Comparison of ENCODE assay signal across 1 cellular context in the genomic region with DNA sequence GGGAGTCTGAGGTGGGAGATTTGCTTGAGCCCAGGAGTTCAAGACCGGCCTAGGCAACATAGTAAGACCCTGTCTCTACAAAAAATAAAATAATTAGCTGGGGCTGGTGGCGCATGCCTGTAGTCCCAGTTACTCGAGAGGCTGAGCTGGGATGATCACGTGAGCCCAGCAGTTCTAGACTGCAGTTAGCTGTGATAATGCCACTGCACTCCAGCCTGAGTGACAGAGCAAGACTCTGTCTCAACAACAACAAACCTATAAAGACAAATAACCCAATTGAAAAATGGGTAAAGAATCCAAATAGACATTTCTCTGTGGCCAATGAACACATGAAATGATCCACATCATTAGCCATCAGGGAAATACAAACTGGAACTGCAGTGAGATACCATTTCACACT.
A peak's percentile ranks its signal among the peaks of the same experiment; 100 is the strongest.
TF ChIP-seq lines count a peak whose summit lies in the region.

No MANE protein-coding gene starts in this region.

TF ChIP-seq in K562, 482 proteins besides CTCF, POLR2A, EP300 and RAD21 (continued from another document and continues in another):
- peak; percentile 21; the same call in 1 of the 2 replicates for TF ChIP-seq LEF1 (IDR thresholded peaks at IDR 0.05)
- no peak for TF ChIP-seq XRCC4 (IDR thresholded peaks at IDR 0.05; ENCODE audit: extremely low read depth, insufficient read depth, insufficient read length)
- no peak for TF ChIP-seq ZNF408 (CRISPR knock-in tag; IDR thresholded peaks at IDR 0.05; ENCODE audit: low read depth)
- no peak for TF ChIP-seq BMI1 (IDR thresholded peaks at IDR 0.05; ENCODE audit: low read length)
- no peak for TF ChIP-seq FOS (IDR thresholded peaks at IDR 0.05; ENCODE audit: extremely low read depth, insufficient read length)
- TF ChIP-seq, protein P1, sequence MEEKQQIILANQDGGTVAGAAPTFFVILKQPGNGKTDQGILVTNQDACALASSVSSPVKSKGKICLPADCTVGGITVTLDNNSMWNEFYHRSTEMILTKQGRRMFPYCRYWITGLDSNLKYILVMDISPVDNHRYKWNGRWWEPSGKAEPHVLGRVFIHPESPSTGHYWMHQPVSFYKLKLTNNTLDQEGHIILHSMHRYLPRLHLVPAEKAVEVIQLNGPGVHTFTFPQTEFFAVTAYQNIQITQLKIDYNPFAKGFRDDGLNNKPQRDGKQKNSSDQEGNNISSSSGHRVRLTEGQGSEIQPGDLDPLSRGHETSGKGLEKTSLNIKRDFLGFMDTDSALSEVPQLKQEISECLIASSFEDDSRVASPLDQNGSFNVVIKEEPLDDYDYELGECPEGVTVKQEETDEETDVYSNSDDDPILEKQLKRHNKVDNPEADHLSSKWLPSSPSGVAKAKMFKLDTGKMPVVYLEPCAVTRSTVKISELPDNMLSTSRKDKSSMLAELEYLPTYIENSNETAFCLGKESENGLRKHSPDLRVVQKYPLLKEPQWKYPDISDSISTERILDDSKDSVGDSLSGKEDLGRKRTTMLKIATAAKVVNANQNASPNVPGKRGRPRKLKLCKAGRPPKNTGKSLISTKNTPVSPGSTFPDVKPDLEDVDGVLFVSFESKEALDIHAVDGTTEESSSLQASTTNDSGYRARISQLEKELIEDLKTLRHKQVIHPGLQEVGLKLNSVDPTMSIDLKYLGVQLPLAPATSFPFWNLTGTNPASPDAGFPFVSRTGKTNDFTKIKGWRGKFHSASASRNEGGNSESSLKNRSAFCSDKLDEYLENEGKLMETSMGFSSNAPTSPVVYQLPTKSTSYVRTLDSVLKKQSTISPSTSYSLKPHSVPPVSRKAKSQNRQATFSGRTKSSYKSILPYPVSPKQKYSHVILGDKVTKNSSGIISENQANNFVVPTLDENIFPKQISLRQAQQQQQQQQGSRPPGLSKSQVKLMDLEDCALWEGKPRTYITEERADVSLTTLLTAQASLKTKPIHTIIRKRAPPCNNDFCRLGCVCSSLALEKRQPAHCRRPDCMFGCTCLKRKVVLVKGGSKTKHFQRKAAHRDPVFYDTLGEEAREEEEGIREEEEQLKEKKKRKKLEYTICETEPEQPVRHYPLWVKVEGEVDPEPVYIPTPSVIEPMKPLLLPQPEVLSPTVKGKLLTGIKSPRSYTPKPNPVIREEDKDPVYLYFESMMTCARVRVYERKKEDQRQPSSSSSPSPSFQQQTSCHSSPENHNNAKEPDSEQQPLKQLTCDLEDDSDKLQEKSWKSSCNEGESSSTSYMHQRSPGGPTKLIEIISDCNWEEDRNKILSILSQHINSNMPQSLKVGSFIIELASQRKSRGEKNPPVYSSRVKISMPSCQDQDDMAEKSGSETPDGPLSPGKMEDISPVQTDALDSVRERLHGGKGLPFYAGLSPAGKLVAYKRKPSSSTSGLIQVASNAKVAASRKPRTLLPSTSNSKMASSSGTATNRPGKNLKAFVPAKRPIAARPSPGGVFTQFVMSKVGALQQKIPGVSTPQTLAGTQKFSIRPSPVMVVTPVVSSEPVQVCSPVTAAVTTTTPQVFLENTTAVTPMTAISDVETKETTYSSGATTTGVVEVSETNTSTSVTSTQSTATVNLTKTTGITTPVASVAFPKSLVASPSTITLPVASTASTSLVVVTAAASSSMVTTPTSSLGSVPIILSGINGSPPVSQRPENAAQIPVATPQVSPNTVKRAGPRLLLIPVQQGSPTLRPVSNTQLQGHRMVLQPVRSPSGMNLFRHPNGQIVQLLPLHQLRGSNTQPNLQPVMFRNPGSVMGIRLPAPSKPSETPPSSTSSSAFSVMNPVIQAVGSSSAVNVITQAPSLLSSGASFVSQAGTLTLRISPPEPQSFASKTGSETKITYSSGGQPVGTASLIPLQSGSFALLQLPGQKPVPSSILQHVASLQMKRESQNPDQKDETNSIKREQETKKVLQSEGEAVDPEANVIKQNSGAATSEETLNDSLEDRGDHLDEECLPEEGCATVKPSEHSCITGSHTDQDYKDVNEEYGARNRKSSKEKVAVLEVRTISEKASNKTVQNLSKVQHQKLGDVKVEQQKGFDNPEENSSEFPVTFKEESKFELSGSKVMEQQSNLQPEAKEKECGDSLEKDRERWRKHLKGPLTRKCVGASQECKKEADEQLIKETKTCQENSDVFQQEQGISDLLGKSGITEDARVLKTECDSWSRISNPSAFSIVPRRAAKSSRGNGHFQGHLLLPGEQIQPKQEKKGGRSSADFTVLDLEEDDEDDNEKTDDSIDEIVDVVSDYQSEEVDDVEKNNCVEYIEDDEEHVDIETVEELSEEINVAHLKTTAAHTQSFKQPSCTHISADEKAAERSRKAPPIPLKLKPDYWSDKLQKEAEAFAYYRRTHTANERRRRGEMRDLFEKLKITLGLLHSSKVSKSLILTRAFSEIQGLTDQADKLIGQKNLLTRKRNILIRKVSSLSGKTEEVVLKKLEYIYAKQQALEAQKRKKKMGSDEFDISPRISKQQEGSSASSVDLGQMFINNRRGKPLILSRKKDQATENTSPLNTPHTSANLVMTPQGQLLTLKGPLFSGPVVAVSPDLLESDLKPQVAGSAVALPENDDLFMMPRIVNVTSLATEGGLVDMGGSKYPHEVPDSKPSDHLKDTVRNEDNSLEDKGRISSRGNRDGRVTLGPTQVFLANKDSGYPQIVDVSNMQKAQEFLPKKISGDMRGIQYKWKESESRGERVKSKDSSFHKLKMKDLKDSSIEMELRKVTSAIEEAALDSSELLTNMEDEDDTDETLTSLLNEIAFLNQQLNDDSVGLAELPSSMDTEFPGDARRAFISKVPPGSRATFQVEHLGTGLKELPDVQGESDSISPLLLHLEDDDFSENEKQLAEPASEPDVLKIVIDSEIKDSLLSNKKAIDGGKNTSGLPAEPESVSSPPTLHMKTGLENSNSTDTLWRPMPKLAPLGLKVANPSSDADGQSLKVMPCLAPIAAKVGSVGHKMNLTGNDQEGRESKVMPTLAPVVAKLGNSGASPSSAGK (IDR thresholded peaks at IDR 0.05): peak; percentile 89
- TF ChIP-seq TEAD2 (tag; IDR thresholded peaks at IDR 0.05): no peak
- TF ChIP-seq SREBF1 (IDR thresholded peaks at IDR 0.05; ENCODE audit: borderline replicate concordance, low read depth, low read length): no peak
- TF ChIP-seq ZNF324 (CRISPR knock-in tag; IDR thresholded peaks at IDR 0.05): no peak
- TF ChIP-seq CCNT2 (IDR thresholded peaks at IDR 0.05; ENCODE audit: borderline replicate concordance, extremely low read depth, insufficient read length, low read depth, low read length): no peak
- TF ChIP-seq ZNF311 (CRISPR knock-in tag; IDR thresholded peaks at IDR 0.05): no peak
- TF ChIP-seq SNRNP70 (optimal IDR thresholded peaks at IDR 0.05; ENCODE audit: low read depth, low read length): no peak
- TF ChIP-seq ARID2 (IDR thresholded peaks at IDR 0.05): no peak
- TF ChIP-seq, protein P2, sequence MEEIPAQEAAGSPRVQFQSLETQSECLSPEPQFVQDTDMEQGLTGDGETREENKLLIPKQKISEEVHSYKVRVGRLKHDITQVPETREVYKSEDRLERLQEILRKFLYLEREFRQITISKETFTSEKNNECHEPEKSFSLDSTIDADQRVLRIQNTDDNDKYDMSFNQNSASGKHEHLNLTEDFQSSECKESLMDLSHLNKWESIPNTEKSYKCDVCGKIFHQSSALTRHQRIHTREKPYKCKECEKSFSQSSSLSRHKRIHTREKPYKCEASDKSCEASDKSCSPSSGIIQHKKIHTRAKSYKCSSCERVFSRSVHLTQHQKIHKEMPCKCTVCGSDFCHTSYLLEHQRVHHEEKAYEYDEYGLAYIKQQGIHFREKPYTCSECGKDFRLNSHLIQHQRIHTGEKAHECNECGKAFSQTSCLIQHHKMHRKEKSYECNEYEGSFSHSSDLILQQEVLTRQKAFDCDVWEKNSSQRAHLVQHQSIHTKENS (CRISPR knock-in tag; IDR thresholded peaks at IDR 0.05): no peak
- TF ChIP-seq NFRKB (IDR thresholded peaks at IDR 0.05; ENCODE audit: low read depth): no peak
- no peak for TF ChIP-seq ZKSCAN1 (IDR thresholded peaks at IDR 0.05; ENCODE audit: low read depth, low read length)
- TF ChIP-seq XRCC3 (IDR thresholded peaks at IDR 0.05): peak; percentile 27; the same call in 1 of the 2 replicates
- TF ChIP-seq, protein P3, sequence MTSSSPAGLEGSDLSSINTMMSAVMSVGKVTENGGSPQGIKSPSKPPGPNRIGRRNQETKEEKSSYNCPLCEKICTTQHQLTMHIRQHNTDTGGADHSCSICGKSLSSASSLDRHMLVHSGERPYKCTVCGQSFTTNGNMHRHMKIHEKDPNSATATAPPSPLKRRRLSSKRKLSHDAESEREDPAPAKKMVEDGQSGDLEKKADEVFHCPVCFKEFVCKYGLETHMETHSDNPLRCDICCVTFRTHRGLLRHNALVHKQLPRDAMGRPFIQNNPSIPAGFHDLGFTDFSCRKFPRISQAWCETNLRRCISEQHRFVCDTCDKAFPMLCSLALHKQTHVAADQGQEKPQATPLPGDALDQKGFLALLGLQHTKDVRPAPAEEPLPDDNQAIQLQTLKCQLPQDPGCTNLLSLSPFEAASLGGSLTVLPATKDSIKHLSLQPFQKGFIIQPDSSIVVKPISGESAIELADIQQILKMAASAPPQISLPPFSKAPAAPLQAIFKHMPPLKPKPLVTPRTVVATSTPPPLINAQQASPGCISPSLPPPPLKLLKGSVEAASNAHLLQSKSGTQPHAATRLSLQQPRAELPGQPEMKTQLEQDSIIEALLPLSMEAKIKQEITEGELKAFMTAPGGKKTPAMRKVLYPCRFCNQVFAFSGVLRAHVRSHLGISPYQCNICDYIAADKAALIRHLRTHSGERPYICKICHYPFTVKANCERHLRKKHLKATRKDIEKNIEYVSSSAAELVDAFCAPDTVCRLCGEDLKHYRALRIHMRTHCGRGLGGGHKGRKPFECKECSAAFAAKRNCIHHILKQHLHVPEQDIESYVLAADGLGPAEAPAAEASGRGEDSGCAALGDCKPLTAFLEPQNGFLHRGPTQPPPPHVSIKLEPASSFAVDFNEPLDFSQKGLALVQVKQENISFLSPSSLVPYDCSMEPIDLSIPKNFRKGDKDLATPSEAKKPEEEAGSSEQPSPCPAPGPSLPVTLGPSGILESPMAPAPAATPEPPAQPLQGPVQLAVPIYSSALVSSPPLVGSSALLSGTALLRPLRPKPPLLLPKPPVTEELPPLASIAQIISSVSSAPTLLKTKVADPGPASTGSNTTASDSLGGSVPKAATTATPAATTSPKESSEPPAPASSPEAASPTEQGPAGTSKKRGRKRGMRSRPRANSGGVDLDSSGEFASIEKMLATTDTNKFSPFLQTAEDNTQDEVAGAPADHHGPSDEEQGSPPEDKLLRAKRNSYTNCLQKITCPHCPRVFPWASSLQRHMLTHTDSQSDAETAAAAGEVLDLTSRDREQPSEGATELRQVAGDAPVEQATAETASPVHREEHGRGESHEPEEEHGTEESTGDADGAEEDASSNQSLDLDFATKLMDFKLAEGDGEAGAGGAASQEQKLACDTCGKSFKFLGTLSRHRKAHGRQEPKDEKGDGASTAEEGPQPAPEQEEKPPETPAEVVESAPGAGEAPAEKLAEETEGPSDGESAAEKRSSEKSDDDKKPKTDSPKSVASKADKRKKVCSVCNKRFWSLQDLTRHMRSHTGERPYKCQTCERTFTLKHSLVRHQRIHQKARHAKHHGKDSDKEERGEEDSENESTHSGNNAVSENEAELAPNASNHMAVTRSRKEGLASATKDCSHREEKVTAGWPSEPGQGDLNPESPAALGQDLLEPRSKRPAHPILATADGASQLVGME (CRISPR knock-in tag; IDR thresholded peaks at IDR 0.05): no peak
- peak; percentile 84 for TF ChIP-seq L3MBTL2 (IDR thresholded peaks at IDR 0.05)
- TF ChIP-seq ETS1 (conservative IDR thresholded peaks at IDR 0.05; ENCODE audit: control insufficient read depth, low read depth, low read length): no peak
- peak; percentile 97 for TF ChIP-seq TFE3 (CRISPR knock-in tag; IDR thresholded peaks at IDR 0.05)
- no peak for TF ChIP-seq SAFB2 (IDR thresholded peaks at IDR 0.05; ENCODE audit: borderline replicate concordance, low read depth, low read length, severe bottlenecking)
- TF ChIP-seq RAD51 (IDR thresholded peaks at IDR 0.05; ENCODE audit: borderline replicate concordance, low read depth): peak; percentile 90
- TF ChIP-seq, protein P4, sequence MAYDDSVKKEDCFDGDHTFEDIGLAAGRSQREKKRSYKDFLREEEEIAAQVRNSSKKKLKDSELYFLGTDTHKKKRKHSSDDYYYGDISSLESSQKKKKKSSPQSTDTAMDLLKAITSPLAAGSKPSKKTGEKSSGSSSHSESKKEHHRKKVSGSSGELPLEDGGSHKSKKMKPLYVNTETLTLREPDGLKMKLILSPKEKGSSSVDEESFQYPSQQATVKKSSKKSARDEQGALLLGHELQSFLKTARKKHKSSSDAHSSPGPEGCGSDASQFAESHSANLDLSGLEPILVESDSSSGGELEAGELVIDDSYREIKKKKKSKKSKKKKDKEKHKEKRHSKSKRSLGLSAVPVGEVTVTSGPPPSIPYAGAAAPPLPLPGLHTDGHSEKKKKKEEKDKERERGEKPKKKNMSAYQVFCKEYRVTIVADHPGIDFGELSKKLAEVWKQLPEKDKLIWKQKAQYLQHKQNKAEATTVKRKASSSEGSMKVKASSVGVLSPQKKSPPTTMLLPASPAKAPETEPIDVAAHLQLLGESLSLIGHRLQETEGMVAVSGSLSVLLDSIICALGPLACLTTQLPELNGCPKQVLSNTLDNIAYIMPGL (CRISPR knock-in tag; IDR thresholded peaks at IDR 0.05): no peak
- TF ChIP-seq MBD2 (IDR thresholded peaks at IDR 0.05; ENCODE audit: borderline replicate concordance, low read depth): no peak
- TF ChIP-seq MCM5 (IDR thresholded peaks at IDR 0.05; ENCODE audit: low read depth): no peak
- no peak for TF ChIP-seq FOXA1 (IDR thresholded peaks at IDR 0.05; ENCODE audit: borderline replicate concordance)
- no peak for TF ChIP-seq HNRNPK (IDR thresholded peaks at IDR 0.05; ENCODE audit: low read depth, low read length, poor library complexity, severe bottlenecking)
- TF ChIP-seq, protein P5, sequence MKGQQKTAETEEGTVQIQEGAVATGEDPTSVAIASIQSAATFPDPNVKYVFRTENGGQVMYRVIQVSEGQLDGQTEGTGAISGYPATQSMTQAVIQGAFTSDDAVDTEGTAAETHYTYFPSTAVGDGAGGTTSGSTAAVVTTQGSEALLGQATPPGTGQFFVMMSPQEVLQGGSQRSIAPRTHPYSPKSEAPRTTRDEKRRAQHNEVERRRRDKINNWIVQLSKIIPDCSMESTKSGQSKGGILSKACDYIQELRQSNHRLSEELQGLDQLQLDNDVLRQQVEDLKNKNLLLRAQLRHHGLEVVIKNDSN (CRISPR knock-in tag; IDR thresholded peaks at IDR 0.05): peak; percentile 81
- no peak for TF ChIP-seq ZNF140 (CRISPR knock-in tag; IDR thresholded peaks at IDR 0.05)
- TF ChIP-seq CBX2 (IDR thresholded peaks at IDR 0.05; ENCODE audit: insufficient read depth, low read length, poor library complexity, severe bottlenecking): no peak
- TF ChIP-seq JUNB (CRISPR knock-in tag; conservative IDR thresholded peaks at IDR 0.05): no peak
